In genomic region chr2:207157162-207157481, GRCh38 we compare ENCODE assay signal across 21 cellular contexts. TPM values are rescaled to one million over a fixed set of nuclear protein-coding genes. Genes with fewer than 3 reads are reported as not detected.
DNase-seq lines count a peak whose midpoint lies in the region; ATAC-seq and TF ChIP-seq lines count a peak whose summit lies in the region.
"Had no signal": no experiment of that assay in that cellular context is flagged by ENCODE, and none has a peak within 500 bp of the region (broad histone marks: within the 10 kb centered on the region; RNA-seq: fewer than 3 reads in every experiment).

No MANE protein-coding gene starts in this region.

- 79 to 88% methylated on average over 1 of the region's 1 CpG for WGBS in sigmoid colon, 2 donors

- intact Hi-C loops in dendritic cell treated with granulocyte-macrophage colony-stimulating factor and Interleukin-4, amounts not matched to agents 40 ng/mL and 50 ng/mL, for 4 days (cut with micrococcal nuclease), result no loop called here
- intact Hi-C loops in sigmoid colon (cut with DNase I), result no loop called here

- DNase-seq in activated T-cell treated with anti-CD3 and anti-CD28 coated beads, Interleukin-2, amount 50 U/mL, for 24 hours, result no peak
- no peak for DNase-seq in activated T-cell treated with anti-CD3 and anti-CD28 coated beads, Interleukin-2, amount 50 U/mL, for 4 hours
- DNase-seq in HFFc6 (no peak), sigmoid colon (no peak), KBM-7 (no peak), NOMO-1 (lab: John Stamatoyannopoulos, UW; ENCODE audit: unreplicated experiment in 2 of 2) (no peak), NCI-H748 (lab: John Stamatoyannopoulos, UW; ENCODE audit: unreplicated experiment) (no peak)
- DNase-seq: ACHN; activated CD4-positive, alpha-beta T cell treated with anti-CD3 and anti-CD28 coated beads for 4 hours; amniotic stem cell; Caco-2; kidney glomerular epithelial cell; NCI-H1105; SHP77; small intestine; stimulated activated naive CD4-positive, alpha-beta T cell; T1000 had no signal

- H3K27ac ChIP-seq in sigmoid colon, result peak overlapping the region in 3 of 4 donors; percentile 24 to 100 (median 96)
- H3K27ac ChIP-seq: KMS-11, parathyroid adenoma had no signal

- no peak overlapping the region for H3K4me3 ChIP-seq in sigmoid colon
- H3K4me3 ChIP-seq: vagina had no signal

- no peak for TF ChIP-seq POLR2A in sigmoid colon (IDR thresholded peaks at IDR 0.05)

- H3K9me3 ChIP-seq in sigmoid colon, result no peaks in the 10 kb centered on the region
- H3K9me3 ChIP-seq: Caco-2, vagina had no signal

- no peaks in the 10 kb centered on the region for H3K27me3 Mint-ChIP-seq in activated T-cell treated with anti-CD3 and anti-CD28 coated beads, Interleukin-2, amount 50 U/mL, for 24 hours
- H3K27me3 Mint-ChIP-seq in activated T-cell treated with anti-CD3 and anti-CD28 coated beads, Interleukin-2, amount 50 U/mL, for 4 hours (ENCODE audit: low read depth), result no peaks in the 10 kb centered on the region
- H3K27me3 Mint-ChIP-seq in HFFc6 (ENCODE audit: insufficient read depth), result peaks cover 2% of the 10 kb centered on the region; the same call in 1 of the 2 replicates
- no peaks in the 10 kb centered on the region for H3K27me3 Mint-ChIP-seq in dendritic cell treated with granulocyte-macrophage colony-stimulating factor and Interleukin-4, amounts not matched to agents 40 ng/mL and 50 ng/mL, for 4 days

- in situ Hi-C loops in KBM-7 (cut with MboI; ENCODE audit: low pct_unique_long_range_greater_than_20kb, low sequenced_read_pairs), result no loop called here

- no peak for ATAC-seq in activated T-cell treated with anti-CD3 and anti-CD28 coated beads, Interleukin-2, amount 50 U/mL, for 4 hours

- no peaks in the 10 kb centered on the region for H3K36me3 ChIP-seq in sigmoid colon
- H3K36me3 ChIP-seq: vagina had no signal

- no peaks in the 10 kb centered on the region for H3K9me3 Mint-ChIP-seq in activated T-cell treated with anti-CD3 and anti-CD28 coated beads, Interleukin-2, amount 50 U/mL, for 24 hours
- no peaks in the 10 kb centered on the region for H3K9me3 Mint-ChIP-seq in activated T-cell treated with anti-CD3 and anti-CD28 coated beads, Interleukin-2, amount 50 U/mL, for 4 hours
- no peaks in the 10 kb centered on the region for H3K9me3 Mint-ChIP-seq in HFFc6
- H3K9me3 Mint-ChIP-seq in dendritic cell treated with granulocyte-macrophage colony-stimulating factor and Interleukin-4, amounts not matched to agents 40 ng/mL and 50 ng/mL, for 4 days, result no peaks in the 10 kb centered on the region

- peaks cover 81% of the 10 kb centered on the region for H3K4me1 Mint-ChIP-seq in activated T-cell treated with anti-CD3 and anti-CD28 coated beads, Interleukin-2, amount 50 U/mL, for 24 hours (ENCODE audit: low read depth)
- peaks cover 80% of the 10 kb centered on the region for H3K4me1 Mint-ChIP-seq in activated T-cell treated with anti-CD3 and anti-CD28 coated beads, Interleukin-2, amount 50 U/mL, for 4 hours (ENCODE audit: low read depth)
- H3K4me1 Mint-ChIP-seq in HFFc6 (ENCODE audit: low read depth), result peaks cover 97% of the 10 kb centered on the region
- peaks cover 74% of the 10 kb centered on the region for H3K4me1 Mint-ChIP-seq in dendritic cell treated with granulocyte-macrophage colony-stimulating factor and Interleukin-4, amounts not matched to agents 40 ng/mL and 50 ng/mL, for 4 days (ENCODE audit: low read depth)

- H3K36me3 Mint-ChIP-seq in activated T-cell treated with anti-CD3 and anti-CD28 coated beads, Interleukin-2, amount 50 U/mL, for 24 hours (ENCODE audit: low read depth), result no peaks in the 10 kb centered on the region
- H3K36me3 Mint-ChIP-seq in activated T-cell treated with anti-CD3 and anti-CD28 coated beads, Interleukin-2, amount 50 U/mL, for 4 hours (ENCODE audit: insufficient read depth), result peaks cover 9% of the 10 kb centered on the region
- peaks cover 33% of the 10 kb centered on the region for H3K36me3 Mint-ChIP-seq in HFFc6 (ENCODE audit: low read depth)
- H3K36me3 Mint-ChIP-seq in dendritic cell treated with granulocyte-macrophage colony-stimulating factor and Interleukin-4, amounts not matched to agents 40 ng/mL and 50 ng/mL, for 4 days (ENCODE audit: low read depth), result no peaks in the 10 kb centered on the region

- no peak overlapping the region for H3K4me3 Mint-ChIP-seq in activated T-cell treated with anti-CD3 and anti-CD28 coated beads, Interleukin-2, amount 50 U/mL, for 24 hours
- no peak overlapping the region for H3K4me3 Mint-ChIP-seq in activated T-cell treated with anti-CD3 and anti-CD28 coated beads, Interleukin-2, amount 50 U/mL, for 4 hours
- H3K4me3 Mint-ChIP-seq in HFFc6, result no peak overlapping the region; the same call in 1 of the 2 replicates
- no peak overlapping the region for H3K4me3 Mint-ChIP-seq in dendritic cell treated with granulocyte-macrophage colony-stimulating factor and Interleukin-4, amounts not matched to agents 40 ng/mL and 50 ng/mL, for 4 days

- TF ChIP-seq CTCF in HFFc6 (IDR thresholded peaks at IDR 0.05), result no peak
- TF ChIP-seq CTCF in sigmoid colon (IDR thresholded peaks at IDR 0.05), result no peak

- no peaks in the 10 kb centered on the region for H3K27me3 ChIP-seq in sigmoid colon
- H3K27me3 ChIP-seq: vagina had no signal

- no peak for TF ChIP-seq EP300 in sigmoid colon (IDR thresholded peaks at IDR 0.05)

- peaks cover 0 to 100% (median 94%) of the 10 kb centered on the region in 4 donors for H3K4me1 ChIP-seq in sigmoid colon
- H3K4me1 ChIP-seq: Caco-2, parathyroid adenoma had no signal

- peak overlapping the region; percentile 66 for H3K27ac Mint-ChIP-seq in activated T-cell treated with anti-CD3 and anti-CD28 coated beads, Interleukin-2, amount 50 U/mL, for 24 hours
- H3K27ac Mint-ChIP-seq in HFFc6, result peak overlapping the region; percentile 38; the same call in 1 of the 2 replicates
- peak overlapping the region; percentile 78 for H3K27ac Mint-ChIP-seq in dendritic cell treated with granulocyte-macrophage colony-stimulating factor and Interleukin-4, amounts not matched to agents 40 ng/mL and 50 ng/mL, for 4 days

RNA-seq across cellular contexts. Expression of gene KLF7, which starts 8.6 kb away (rescaled TPM):
- total RNA-seq in activated T-cell treated with anti-CD3 and anti-CD28 coated beads, Interleukin-2, amount 50 U/mL, for 4 hours, result 10 to 100 TPM in 2 of 3 donors, 1 to 10 TPM in 1; 5.9 to 14.3 (median 13.4) TPM
- total RNA-seq in HFFc6 (2021; fragmentation: NEBNext Ultra II Directional; extraction: Animal tissue kit (Norgen Biotek cat#: 25700)), result 10 to 100 TPM; 29.4 to 45.0 (median 34.0) TPM
- 10 to 100 TPM; 21.2 to 52.1 (median 25.1) TPM for total RNA-seq in sigmoid colon
- polyA plus RNA-seq in sigmoid colon, result 1 to 10 TPM in 1 of 3 donors, under 1 TPM in 2; 0.60 to 7.8 (median 0.69) TPM
